In genomic region chr10:3432089-3432488, GRCh38 we compare ENCODE assay signal across 1 cellular context.
TF ChIP-seq lines count a peak whose summit lies in the region.

No MANE protein-coding gene starts in this region.

TF ChIP-seq in IMR-90, 13 proteins besides CTCF, POLR2A, EP300 and RAD21:
- TF ChIP-seq SMC3 (IDR thresholded peaks at IDR 0.05; ENCODE audit: low read depth, low read length) (no peak), RCOR1 (IDR thresholded peaks at IDR 0.05; ENCODE audit: insufficient replicate concordance, low read length) (no peak), BHLHE40 (IDR thresholded peaks at IDR 0.05; ENCODE audit: low read depth, low read length) (no peak), ELK1 (IDR thresholded peaks at IDR 0.05; ENCODE audit: borderline replicate concordance, low read depth, low read length) (no peak), MXI1 (IDR thresholded peaks at IDR 0.05; ENCODE audit: borderline replicate concordance, low read depth, low read length) (no peak), CEBPB (IDR thresholded peaks at IDR 0.05; ENCODE audit: low read depth, low read length) (no peak), NFE2L2 (IDR thresholded peaks at IDR 0.05; ENCODE audit: low read depth, low read length) (no peak), RFX5 (IDR thresholded peaks at IDR 0.05; ENCODE audit: low read depth, low read length) (no peak), CHD1 (IDR thresholded peaks at IDR 0.05; ENCODE audit: low read depth, low read length) (no peak), MAZ (IDR thresholded peaks at IDR 0.05; ENCODE audit: borderline replicate concordance, low read depth, low read length) (no peak), MAFK (IDR thresholded peaks at IDR 0.05; ENCODE audit: low read depth, low read length) (no peak), USF2 (IDR thresholded peaks at IDR 0.05; ENCODE audit: low read depth, low read length) (no peak), FOS (IDR thresholded peaks at IDR 0.05; ENCODE audit: low read depth, low read length) (no peak)
